8 cellular contexts compared by ENCODE assay signal in genomic region chr12:32115404-32116104, GRCh38. TPM values are rescaled to one million over a fixed set of nuclear protein-coding genes. Genes with fewer than 3 reads are reported as not detected.
DNase-seq lines count a peak whose midpoint lies in the region; ATAC-seq and TF ChIP-seq lines count a peak whose summit lies in the region.

No MANE protein-coding gene starts in this region.

- no peak overlapping the region for H3T11ph ChIP-seq in H9 (ENCODE audit: low read length)

- DNase-seq in H9 (peak; percentile 22), PC-9 (peak; percentile 91 to 93), epithelial cell of proximal tubule (ENCODE audit: low read depth) (peak; percentile 94), osteocyte (ENCODE audit: extremely low spot score, unreplicated experiment) (peak; percentile 87), NK-92 (lab: John Stamatoyannopoulos, UW; ENCODE audit: unreplicated experiment) (no peak), retina (no peak)
- no peak for DNase-seq in activated T-cell treated with anti-CD3 and anti-CD28 coated beads, Interleukin-2, amount 50 U/mL, for 1 hour

- H3K27me3 ChIP-seq in H9 (ENCODE audit: insufficient read depth, low read length): no peaks in the 10 kb centered on the region
- no peaks in the 10 kb centered on the region for H3K27me3 ChIP-seq in PC-9 (ENCODE audit: insufficient read depth, low read depth)

- no peak overlapping the region for H4K5ac ChIP-seq in H9 (ENCODE audit: insufficient read length, low read depth, low read length)

- no peak overlapping the region for H3K23ac ChIP-seq in H9 (ENCODE audit: insufficient read length, low read depth, low read length)

- peaks cover 27% of the 10 kb centered on the region for H3F3A ChIP-seq in PC-9 (ENCODE audit: insufficient read depth, low read depth)

- no peak overlapping the region for H2BK20ac ChIP-seq in H9 (ENCODE audit: low read depth, low read length, poor library complexity, severe bottlenecking)

- H3K4me3 ChIP-seq in PC-9 (no peak overlapping the region), epithelial cell of proximal tubule (ENCODE audit: low read depth, low read length) (no peak overlapping the region)

- H3K79me1 ChIP-seq in H9 (ENCODE audit: insufficient read depth, low read depth, low read length, poor library complexity, severe bottlenecking): peaks cover 3% of the 10 kb centered on the region

- H3K4me2 ChIP-seq in H9 (ENCODE audit: insufficient read depth, insufficient read length, low read length) (no peak overlapping the region), PC-9 (peak overlapping the region; percentile 63)

- H2AK5ac ChIP-seq in H9 (ENCODE audit: insufficient read length, low read length): no peak overlapping the region

- H4K20me1 ChIP-seq in H9 (ENCODE audit: control insufficient read depth, insufficient read depth, insufficient read length) (no peaks in the 10 kb centered on the region), PC-9 (ENCODE audit: insufficient read depth) (no peaks in the 10 kb centered on the region)

- CTCF ChIA-PET in PC-9 (lab: Charles Lee): no interaction called here

- 0 out of 2 replicates have a peak, but pooled peaks cover 4% of the 10 kb centered on the region for H3K36me3 ChIP-seq in PC-9 (ENCODE audit: low read depth)

- H3K9me3 Mint-ChIP-seq in H9 (no peaks in the 10 kb centered on the region; a peak in 1 of 5 replicates), osteocyte (ENCODE audit: unreplicated experiment) (no peaks in the 10 kb centered on the region)

- H2BK5ac ChIP-seq in H9 (ENCODE audit: insufficient read length, low read length): no peak overlapping the region

- H3K79me2 ChIP-seq in H9 (ENCODE audit: insufficient read depth, low read length): peaks cover 20% of the 10 kb centered on the region; the same call in 1 of the 2 replicates
- H3K79me2 ChIP-seq in PC-9 (ENCODE audit: low read depth): peaks cover 52% of the 10 kb centered on the region

- POLR2A ChIA-PET in PC-9 (lab: Charles Lee; ENCODE audit: unreplicated experiment): interaction anchor here (0.6 to 1.0 kb wide), 5 partner anchors 8 to 1109 kb away, joined by 3 to 7 read pairs (median 4); no protein-coding TSS in a partner anchor

- H2BK12ac ChIP-seq in H9 (ENCODE audit: insufficient read length, low read depth, low read length): no peak overlapping the region

- intact Hi-C loops in PC-9 (cut with micrococcal nuclease; ENCODE audit: unreplicated experiment): loop anchor here (1.0 to 2.0 kb wide), 2 partner anchors 8 to 457 kb away; partner anchors contain the start of gene ETFBKMT

- ATAC-seq in GM21515 (IDR thresholded peaks at IDR 0.05; ENCODE audit: unreplicated experiment): no peak

- H3K4me1 Mint-ChIP-seq in H9: peaks cover 59 to 60% of the 10 kb centered on the region in 2 experiments
- H3K4me1 Mint-ChIP-seq in osteocyte (ENCODE audit: unreplicated experiment): peaks cover 42% of the 10 kb centered on the region

- TF ChIP-seq CTCF in H9 (conservative IDR thresholded peaks at IDR 0.05) (no peak), PC-9 (conservative IDR thresholded peaks at IDR 0.05) (no peak), epithelial cell of proximal tubule (conservative IDR thresholded peaks at IDR 0.05; ENCODE audit: low read depth, low read length) (no peak), osteocyte (IDR thresholded peaks at IDR 0.05) (no peak)

- no peak overlapping the region for H2BK15ac ChIP-seq in H9 (ENCODE audit: low read depth, low read length)

- H3K27ac ChIP-seq in H9 (ENCODE audit: insufficient read length, low read depth, low read length) (no peak overlapping the region), PC-9 (peak overlapping the region; percentile 83)

- H3K9ac ChIP-seq in H9 (ENCODE audit: extremely low read depth, insufficient read length, low read length): no peak overlapping the region

- no peak overlapping the region for H2AFZ ChIP-seq in H9 (ENCODE audit: low read length)
- H2AFZ ChIP-seq in PC-9: 0 out of 2 replicates have a peak overlapping the region, but pooled peaks have one; percentile 12

- H3K9me2 ChIP-seq in PC-9 (ENCODE audit: insufficient read depth): no peaks in the 10 kb centered on the region

- peaks cover 7 to 46% (median 25%) of the 10 kb centered on the region in 3 experiments; a peak in 5 of 7 replicates for H3K36me3 Mint-ChIP-seq in H9 (ENCODE audit: insufficient read depth in 1 of 3, low read depth in 3 of 3)
- peaks cover 12% of the 10 kb centered on the region for H3K36me3 Mint-ChIP-seq in osteocyte (ENCODE audit: unreplicated experiment)

- H3K56ac ChIP-seq in H9 (ENCODE audit: insufficient read length, low read depth, low read length): no peak overlapping the region

- H4K8ac ChIP-seq in H9 (replicated peaks; ENCODE audit: insufficient read length, low read depth, low read length): no peak overlapping the region

- no peak overlapping the region for H4K91ac ChIP-seq in H9 (ENCODE audit: insufficient read length, low read depth, low read length)

- no peak overlapping the region for H2BK120ac ChIP-seq in H9 (ENCODE audit: low read depth, low read length, poor library complexity, severe bottlenecking)

- H3K23me2 ChIP-seq in H9 (ENCODE audit: insufficient read length, low read depth, low read length, poor library complexity, severe bottlenecking): no peaks in the 10 kb centered on the region

- H3K14ac ChIP-seq in H9 (ENCODE audit: insufficient read depth, low read length): no peak overlapping the region

- BruUV-seq in PC-9 (replicated peaks; lab: Mats Ljungman, UMichigan): TSS peak; percentile 76

- H3K4me1 ChIP-seq in H9 (ENCODE audit: insufficient read depth, low read length): peaks cover 17% of the 10 kb centered on the region
- peaks cover 33% of the 10 kb centered on the region for H3K4me1 ChIP-seq in PC-9 (replicated peaks; ENCODE audit: insufficient read depth)

- no peak overlapping the region for H3K4me3 Mint-ChIP-seq in H9
- peak overlapping the region; percentile 12 for H3K4me3 Mint-ChIP-seq in osteocyte (ENCODE audit: unreplicated experiment)

- H3K27me3 Mint-ChIP-seq in H9 (ENCODE audit: low read depth) (no peaks in the 10 kb centered on the region), osteocyte (ENCODE audit: unreplicated experiment) (no peaks in the 10 kb centered on the region)

- no peak overlapping the region for H3K18ac ChIP-seq in H9 (ENCODE audit: insufficient read length, low read depth, low read length)

- H3K9me3 ChIP-seq in H9 (ENCODE audit: control insufficient read depth, low read depth, low read length) (no peaks in the 10 kb centered on the region), PC-9 (ENCODE audit: insufficient read depth, low read depth) (no peaks in the 10 kb centered on the region)

- WGBS in H9 (ENCODE audit: extremely low coverage, insufficient read length, low lambda C conversion rate): no CpG with 5 or more reads among the region's 6 CpGs

- peak overlapping the region; percentile 11 to 79 (median 16); a peak in 6 of 7 replicates for H3K27ac Mint-ChIP-seq in H9
- H3K27ac Mint-ChIP-seq in osteocyte (ENCODE audit: unreplicated experiment): peak overlapping the region; percentile 97

- no peak overlapping the region for H3K4ac ChIP-seq in H9 (ENCODE audit: low read depth, low read length)

RNA-seq across cellular contexts. Expression of gene BICD1, which starts 8.9 kb away (rescaled TPM):
- total RNA-seq in H9 (2021) (128 and 134 TPM in 2 replicates), PC-9 (2021) (41.1 and 41.3 TPM in 2 replicates), epithelial cell of proximal tubule (7.7 and 9.9 TPM in 2 replicates), osteocyte (42.7 and 47.6 TPM in 2 replicates)

Comparison
In these comparisons a context has a peak if more than half of its experiments do, and no peak if none do; other contexts are left out.
1. DNase-seq: peak in H9 (single experiment), PC-9 (2 of 2), epithelial cell of proximal tubule (single experiment) and osteocyte (single experiment); none in NK-92 (single experiment), activated T-cell treated with anti-CD3 and anti-CD28 coated beads, Interleukin-2, amount 50 U/mL, for 1 hour (single experiment) and retina (single experiment).